7 cellular contexts compared by ENCODE assay signal in genomic region chr2:182895798-182896197, GRCh38. TPM values are rescaled to one million over a fixed set of nuclear protein-coding genes. Genes with fewer than 3 reads are reported as not detected.
"Had no signal": no experiment of that assay in that cellular context is flagged by ENCODE, and none has a peak within 500 bp of the region (broad histone marks: within the 10 kb centered on the region; RNA-seq: fewer than 3 reads in every experiment).

No MANE protein-coding gene starts in this region.

- ATAC-seq: GM23338, HepG2 had no signal

- H3K27ac ChIP-seq: HL-60 had no signal

- H3K4me3 ChIP-seq: GM23338 had no signal

- DNase-seq: H9, HCEC 1CT, HFFc6 had no signal

RNA-seq across cellular contexts. Expression of gene FRZB, which starts 29.4 kb away (rescaled TPM):
- total RNA-seq: HT1080 had no signal
